ENCODE assay signal across 8 cellular contexts in the genomic region with DNA sequence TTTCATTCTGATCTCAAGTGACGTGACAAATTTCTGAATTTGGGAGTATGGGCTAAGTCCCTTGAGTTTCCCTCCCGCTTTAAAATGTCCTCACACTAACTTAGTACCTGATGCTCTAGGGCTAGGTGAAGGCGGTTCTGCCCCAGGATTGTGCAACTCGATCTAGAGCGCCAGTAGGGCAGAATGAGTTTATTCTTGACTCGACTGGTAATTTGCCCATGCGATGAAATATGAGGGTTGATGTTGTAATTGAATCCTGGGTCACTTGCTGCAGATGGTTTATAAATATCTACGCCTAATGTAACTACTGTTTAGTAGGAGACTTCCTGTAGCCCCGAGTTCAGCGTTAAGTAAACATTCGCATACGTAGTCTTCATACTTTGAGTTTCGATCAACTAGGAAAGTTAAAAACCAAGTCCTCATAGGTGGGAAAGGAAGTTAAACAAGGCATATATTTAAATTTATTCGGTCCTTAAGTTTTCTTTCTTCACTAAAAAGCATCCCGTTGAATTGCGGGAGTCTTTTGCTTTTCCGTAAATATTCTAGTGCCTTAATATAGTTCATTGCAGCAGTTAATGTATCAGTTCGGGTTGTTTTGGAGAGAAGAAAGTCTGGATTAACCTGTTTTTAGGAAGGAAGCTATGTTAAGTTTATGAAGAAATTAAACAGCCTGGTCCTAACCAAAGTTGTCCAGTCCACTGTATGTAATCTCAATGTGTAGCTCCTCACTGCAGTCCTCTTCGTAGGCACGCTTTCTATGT. TPM values are rescaled to one million over a fixed set of nuclear protein-coding genes. Genes with fewer than 3 reads are reported as not detected.
DNase-seq lines count a peak whose midpoint lies in the region; ATAC-seq and TF ChIP-seq lines count a peak whose summit lies in the region.

No MANE protein-coding gene starts in this region.

- H3K36me3 ChIP-seq in BE2C: peaks cover 4% of the 10 kb centered on the region; the same call in 1 of the 2 replicates
- H3K36me3 ChIP-seq in HCT116 (ENCODE audit: control insufficient read depth in 1 of 2, insufficient read depth in 2 of 2, low read length in 2 of 2): no peaks in the 10 kb centered on the region
- peaks cover 15% of the 10 kb centered on the region for H3K36me3 ChIP-seq in SJSA1
- no peaks in the 10 kb centered on the region for H3K36me3 ChIP-seq in duodenal mucosa (ENCODE audit: control insufficient read depth in 1 of 2, insufficient read depth in 2 of 2, low read length in 2 of 2)
- no peaks in the 10 kb centered on the region for H3K36me3 ChIP-seq in mucosa of stomach (ENCODE audit: control insufficient read depth, insufficient read depth, low read length)

- TSS peak; percentile 70 for BruUV-seq in HCT116 (replicated peaks; lab: Mats Ljungman, UMichigan)

- CTCF ChIA-PET in HCT116 (lab: Charles Lee): interaction anchor here (1.1 to 3.2 kb wide), 5 partner anchors 17 to 253 kb away, joined by 3 to 29 read pairs (median 5); a partner anchor contains a TSS

- TF ChIP-seq RAD21 in HCT116 (IDR thresholded peaks at IDR 0.05; ENCODE audit: low read depth): no peak

- H3K27me3 ChIP-seq in BE2C: no peaks in the 10 kb centered on the region
- no peaks in the 10 kb centered on the region for H3K27me3 ChIP-seq in HCT116 (ENCODE audit: insufficient read depth, low read length)
- H3K27me3 ChIP-seq in SJSA1 (replicated peaks): no peaks in the 10 kb centered on the region
- no peaks in the 10 kb centered on the region for H3K27me3 ChIP-seq in duodenal mucosa (ENCODE audit: control insufficient read depth in 1 of 2, insufficient read depth in 2 of 2, low read length in 2 of 2)
- H3K27me3 ChIP-seq in mucosa of stomach (ENCODE audit: control insufficient read depth, insufficient read depth, low read length): no peaks in the 10 kb centered on the region

- H3K4me2 ChIP-seq in HCT116 (ENCODE audit: low read length): peak overlapping the region; percentile 94

- peaks cover 60% of the 10 kb centered on the region for H3K79me2 ChIP-seq in HCT116 (ENCODE audit: insufficient read depth, low read length)

- H4K20me1 ChIP-seq in HCT116 (ENCODE audit: insufficient read depth): no peaks in the 10 kb centered on the region

- POLR2A ChIA-PET in HCT116 (lab: Charles Lee): interaction anchor here (0.6 kb wide), 1 partner anchor 30 kb away, joined by 5 read pairs; no protein-coding TSS in a partner anchor

- no peak for TF ChIP-seq CTCF in BE2C (IDR thresholded peaks at IDR 0.05; ENCODE audit: low read depth, low read length)
- TF ChIP-seq CTCF in HCT116 (IDR thresholded peaks at IDR 0.05 in 2 of 3, conservative IDR thresholded peaks at IDR 0.05 in 1 of 3; ENCODE audit: borderline replicate concordance in 1 of 3, insufficient read depth in 1 of 3, low read depth in 2 of 3, low read length in 2 of 3): no peak

- no peaks in the 10 kb centered on the region for H3K9me3 ChIP-seq in BE2C
- no peaks in the 10 kb centered on the region for H3K9me3 ChIP-seq in HCT116 (ENCODE audit: control insufficient read depth in 1 of 2, insufficient read depth in 1 of 2, low read depth in 1 of 2, low read length in 2 of 2)
- no peaks in the 10 kb centered on the region for H3K9me3 ChIP-seq in SJSA1 (replicated peaks)
- no peaks in the 10 kb centered on the region for H3K9me3 ChIP-seq in duodenal mucosa (ENCODE audit: control insufficient read depth in 1 of 2, low read length in 2 of 2)
- H3K9me3 ChIP-seq in mucosa of stomach (ENCODE audit: control insufficient read depth, low read length): no peaks in the 10 kb centered on the region

- no peak for TF ChIP-seq POLR2A in HCT116 (IDR thresholded peaks at IDR 0.05; ENCODE audit: borderline replicate concordance, extremely low read depth, insufficient read depth, insufficient read length)

- peak overlapping the region; percentile 100 for H3K27ac ChIP-seq in HCT116 (ENCODE audit: low read depth, low read length)
- H3K27ac ChIP-seq in SJSA1: peak overlapping the region; percentile 96
- peak overlapping the region; percentile 98 for H3K27ac ChIP-seq in duodenal mucosa (ENCODE audit: low read depth, low read length)

- DNase-seq in BE2C: no peak
- DNase-seq in HCT116 (ENCODE audit: low read depth, low spot score): no peak
- DNase-seq in SJSA1 (ENCODE audit: low read depth in 1 of 2, low spot score in 2 of 2): peak in 1 of 2 experiments; percentile 47
- no peak for DNase-seq in activated CD8-positive, alpha-beta memory T cell treated with anti-CD3 and anti-CD28 coated beads, Interleukin-2, amount 50 U/mL, for 48 hours

- RAD21 ChIA-PET in HCT116 (lab: Charles Lee; ENCODE audit: low non-redundant PET in 1 of 2, low total read pairs in 2 of 2, uncharacterized antibody in 2 of 2, unreplicated experiment in 2 of 2): no interaction called here

- no peak overlapping the region for H2AFZ ChIP-seq in HCT116 (ENCODE audit: low read depth, low read length, poor library complexity, severe bottlenecking)

- no peak for ATAC-seq in HCT116
- no peak for ATAC-seq in GM18502 (IDR thresholded peaks at IDR 0.05; ENCODE audit: poor library complexity, unreplicated experiment)
- ATAC-seq in GM19035 (IDR thresholded peaks at IDR 0.05; ENCODE audit: unreplicated experiment): no peak

- intact Hi-C loops in HCT116 (cut with micrococcal nuclease): no loop called here

- H3K9ac ChIP-seq in HCT116 (ENCODE audit: low read length) (peak overlapping the region; percentile 98), duodenal mucosa (ENCODE audit: low read depth in 1 of 2, low read length in 2 of 2) (peak overlapping the region; percentile 84 to 96), mucosa of stomach (ENCODE audit: low read length) (peak overlapping the region; percentile 91)

- H3K4me1 ChIP-seq in BE2C (no peaks in the 10 kb centered on the region), HCT116 (ENCODE audit: control insufficient read depth in 1 of 2, insufficient read depth in 2 of 2, low read length in 2 of 2) (peaks cover 18 to 26% of the 10 kb centered on the region in 2 experiments), SJSA1 (replicated peaks) (peaks cover 33% of the 10 kb centered on the region), duodenal mucosa (ENCODE audit: control insufficient read depth in 1 of 2, insufficient read depth in 2 of 2, low read length in 2 of 2) (peaks cover 21 to 30% of the 10 kb centered on the region in 2 donors), mucosa of stomach (ENCODE audit: control insufficient read depth, insufficient read depth, low read length) (peaks cover 14% of the 10 kb centered on the region)

- no peaks in the 10 kb centered on the region for H3K9me2 ChIP-seq in HCT116 (ENCODE audit: insufficient read depth)

- peak overlapping the region; percentile 95 for H3K4me3 ChIP-seq in BE2C (ENCODE audit: low read depth, low read length)
- peak overlapping the region; percentile 88 to 99 for H3K4me3 ChIP-seq in HCT116 (replicated peaks in 1 of 2; ENCODE audit: low read depth in 1 of 2, low read length in 2 of 2)
- H3K4me3 ChIP-seq in SJSA1: peak overlapping the region; percentile 100
- peak overlapping the region; percentile 77 to 98 for H3K4me3 ChIP-seq in duodenal mucosa (ENCODE audit: low read depth in 1 of 2, low read length in 2 of 2)
- peak overlapping the region; percentile 38 for H3K4me3 ChIP-seq in mucosa of stomach (ENCODE audit: low read length)

TF ChIP-seq in HCT116, 20 proteins besides CTCF, POLR2A, EP300 and RAD21:
- TF ChIP-seq EZH2 (IDR thresholded peaks at IDR 0.05) (no peak), ZNF274 (IDR thresholded peaks at IDR 0.05; ENCODE audit: low read depth, low read length) (no peak), SP1 (IDR thresholded peaks at IDR 0.05; ENCODE audit: low read depth) (no peak), EGR1 (IDR thresholded peaks at IDR 0.05; ENCODE audit: low read depth) (no peak), POLR2AphosphoS5 (IDR thresholded peaks at IDR 0.05; ENCODE audit: low read depth, low read length) (no peak), CEBPB (IDR thresholded peaks at IDR 0.05; ENCODE audit: low read depth) (peak; percentile 82), FOSL1 (IDR thresholded peaks at IDR 0.05; ENCODE audit: low read depth) (no peak), SIN3A (IDR thresholded peaks at IDR 0.05; ENCODE audit: low read depth) (0 out of 2 replicates have a peak, but pooled peaks have one; percentile 2)
- TF ChIP-seq, protein P1, sequence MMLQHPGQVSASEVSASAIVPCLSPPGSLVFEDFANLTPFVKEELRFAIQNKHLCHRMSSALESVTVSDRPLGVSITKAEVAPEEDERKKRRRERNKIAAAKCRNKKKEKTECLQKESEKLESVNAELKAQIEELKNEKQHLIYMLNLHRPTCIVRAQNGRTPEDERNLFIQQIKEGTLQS (IDR thresholded peaks at IDR 0.05): no peak

RNA-seq across cellular contexts. Expression of a gene that starts 1.6 kb away (rescaled TPM):
- polyA plus RNA-seq in BE2C (2012; ENCODE audit: insufficient read depth, insufficient read length, low read depth): 76.9 TPM
- 48.3 TPM for total RNA-seq in HCT116 (2021; ENCODE audit: unreplicated experiment)
- 27.6 and 31.8 TPM in 2 replicates for polyA plus RNA-seq in HCT116 (2012)
- 26.6 and 39.1 TPM in 2 replicates for total RNA-seq in SJSA1 (2014; rRNA removed; shearing (Covaris generic))

RNA-seq across cellular contexts. Expression of a gene that starts 35.3 kb away (rescaled TPM):
- 68.5 TPM for polyA plus RNA-seq in BE2C (2012; ENCODE audit: insufficient read depth, insufficient read length, low read depth)
- total RNA-seq in HCT116 (2021; ENCODE audit: unreplicated experiment): 60.0 TPM
- polyA plus RNA-seq in HCT116 (2012): 34.2 and 34.4 TPM in 2 replicates
- total RNA-seq in SJSA1 (2014; rRNA removed; shearing (Covaris generic)): 20.1 and 24.8 TPM in 2 replicates

Comparison
In these comparisons a context has a peak if more than half of its experiments do, and no peak if none do; other contexts are left out.
1. H3K4me3 ChIP-seq: peak in every context shown above with its lines; median percentile 100 in SJSA1; 95 in BE2C; 94 in HCT116; 88 in duodenal mucosa; 38 in mucosa of stomach.